Comparison of ENCODE assay signal across 8 cellular contexts in the genomic region with DNA sequence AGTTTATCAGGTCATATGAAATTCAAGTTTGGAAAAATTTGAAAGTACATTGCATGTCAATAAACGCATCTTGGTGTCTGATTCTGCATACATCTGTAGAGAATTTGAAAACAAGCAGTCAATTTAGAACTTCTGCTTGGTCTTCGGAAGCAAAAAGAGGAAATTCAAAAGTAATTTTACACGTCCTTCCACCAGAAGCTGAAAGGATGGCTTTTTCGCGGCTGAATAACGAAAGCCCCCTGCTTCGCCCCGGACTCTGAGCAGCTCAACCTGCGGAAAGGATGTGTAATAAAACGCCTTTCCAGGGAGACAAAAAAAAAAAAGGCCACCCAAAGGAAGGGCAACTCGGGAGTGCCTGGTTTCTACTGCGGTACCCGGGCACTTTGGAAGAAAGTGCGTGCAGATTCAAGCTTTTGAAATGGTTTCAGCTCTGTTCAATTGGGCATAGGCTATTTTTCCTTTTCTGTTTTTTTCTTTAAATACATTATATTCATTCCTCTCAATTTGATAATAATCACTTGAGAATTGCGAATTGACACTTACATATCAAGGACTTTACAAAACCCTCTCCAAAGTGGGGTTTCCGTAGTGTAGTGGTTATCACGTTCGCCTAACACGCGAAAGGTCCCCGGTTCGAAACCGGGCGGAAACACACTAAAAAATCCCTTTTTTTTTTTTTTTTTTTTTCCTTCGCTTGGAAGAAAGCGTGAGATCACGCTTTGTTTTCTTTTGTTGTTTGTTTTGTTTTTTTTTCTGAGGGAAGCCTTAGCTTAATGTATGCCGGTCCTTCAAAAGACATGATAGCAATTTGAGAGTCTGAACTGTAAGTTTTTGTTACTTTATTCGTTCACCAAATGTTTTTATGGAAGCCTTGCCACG. TPM values are rescaled to one million over a fixed set of nuclear protein-coding genes. Genes with fewer than 3 reads are reported as not detected.
DNase-seq lines count a peak whose midpoint lies in the region; ATAC-seq and TF ChIP-seq lines count a peak whose summit lies in the region.

No MANE protein-coding gene starts in this region.

- TF ChIP-seq CTCF in WTC11 (IDR thresholded peaks at IDR 0.05) = no peak

- H3K4me3 Mint-ChIP-seq in WTC11 = peak overlapping the region; percentile 98

- H3K27ac Mint-ChIP-seq in WTC11 = peak overlapping the region; percentile 100

- in situ Hi-C loops in Caki2 (cut with HindIII; ENCODE audit: low pct_unique_long_range_greater_than_20kb, low sequenced_read_pairs) = no loop called here

- H3K9me3 Mint-ChIP-seq in WTC11 = no peaks in the 10 kb centered on the region

- peaks cover 17% of the 10 kb centered on the region for H3K36me3 Mint-ChIP-seq in WTC11

- POLR2A ChIA-PET in WTC11 (lab: Charles Lee) = interaction anchor here (0.6 to 1.3 kb wide), 4 partner anchors 8 to 246 kb away, joined by 3 to 12 read pairs (median 5); partner anchors contain the start of genes LRRC34, LRRIQ4, SEC62 and TERC

- H3K27me3 Mint-ChIP-seq in WTC11 (ENCODE audit: low read depth) = no peaks in the 10 kb centered on the region; the same call in 1 of the 2 replicates

- DNase-seq in Caki2 (ENCODE audit: low read depth) = peak; percentile 91
- DNase-seq in NCI-H345 (lab: John Stamatoyannopoulos, UW) = peak; percentile 73
- peak; percentile 53 for DNase-seq in WTC11 (ENCODE audit: low spot score)
- DNase-seq in cerebellar nuclear complex (lab: John Stamatoyannopoulos, UW) = peak; percentile 17 to 82
- peak; percentile 89 for DNase-seq in islet precursor cell
- peak; percentile 29 to 94 (median 35) for DNase-seq in stimulated activated CD4-positive, alpha-beta T cell treated with anti-CD3 and anti-CD28 coated beads, Interleukin-12 subunit alpha, Interleukin-12 subunit beta, amount 100 ng/mL, for 48 hours (ENCODE audit: low read depth in 2 of 3, low spot score in 1 of 3)

- H3K4me1 Mint-ChIP-seq in WTC11 = peaks cover 34% of the 10 kb centered on the region

- CTCF ChIA-PET in WTC11 (lab: Charles Lee) = interaction anchor here (0.6 to 0.9 kb wide), 3 partner anchors 41 to 710 kb away, joined by 3 to 4 read pairs (median 3); partner anchors contain the start of genes LRRC34 and LRRIQ4

- ATAC-seq in HG02840 (IDR thresholded peaks at IDR 0.05; ENCODE audit: low FRiP score, unreplicated experiment) = peak; percentile 22
- peak; percentile 4; the same call in 1 of the 2 replicates for ATAC-seq in WTC11
- ATAC-seq in GM21515 (IDR thresholded peaks at IDR 0.05; ENCODE audit: unreplicated experiment) = no peak

TF ChIP-seq in WTC11, 78 proteins besides CTCF, POLR2A, EP300 and RAD21:
- TF ChIP-seq, protein P1, sequence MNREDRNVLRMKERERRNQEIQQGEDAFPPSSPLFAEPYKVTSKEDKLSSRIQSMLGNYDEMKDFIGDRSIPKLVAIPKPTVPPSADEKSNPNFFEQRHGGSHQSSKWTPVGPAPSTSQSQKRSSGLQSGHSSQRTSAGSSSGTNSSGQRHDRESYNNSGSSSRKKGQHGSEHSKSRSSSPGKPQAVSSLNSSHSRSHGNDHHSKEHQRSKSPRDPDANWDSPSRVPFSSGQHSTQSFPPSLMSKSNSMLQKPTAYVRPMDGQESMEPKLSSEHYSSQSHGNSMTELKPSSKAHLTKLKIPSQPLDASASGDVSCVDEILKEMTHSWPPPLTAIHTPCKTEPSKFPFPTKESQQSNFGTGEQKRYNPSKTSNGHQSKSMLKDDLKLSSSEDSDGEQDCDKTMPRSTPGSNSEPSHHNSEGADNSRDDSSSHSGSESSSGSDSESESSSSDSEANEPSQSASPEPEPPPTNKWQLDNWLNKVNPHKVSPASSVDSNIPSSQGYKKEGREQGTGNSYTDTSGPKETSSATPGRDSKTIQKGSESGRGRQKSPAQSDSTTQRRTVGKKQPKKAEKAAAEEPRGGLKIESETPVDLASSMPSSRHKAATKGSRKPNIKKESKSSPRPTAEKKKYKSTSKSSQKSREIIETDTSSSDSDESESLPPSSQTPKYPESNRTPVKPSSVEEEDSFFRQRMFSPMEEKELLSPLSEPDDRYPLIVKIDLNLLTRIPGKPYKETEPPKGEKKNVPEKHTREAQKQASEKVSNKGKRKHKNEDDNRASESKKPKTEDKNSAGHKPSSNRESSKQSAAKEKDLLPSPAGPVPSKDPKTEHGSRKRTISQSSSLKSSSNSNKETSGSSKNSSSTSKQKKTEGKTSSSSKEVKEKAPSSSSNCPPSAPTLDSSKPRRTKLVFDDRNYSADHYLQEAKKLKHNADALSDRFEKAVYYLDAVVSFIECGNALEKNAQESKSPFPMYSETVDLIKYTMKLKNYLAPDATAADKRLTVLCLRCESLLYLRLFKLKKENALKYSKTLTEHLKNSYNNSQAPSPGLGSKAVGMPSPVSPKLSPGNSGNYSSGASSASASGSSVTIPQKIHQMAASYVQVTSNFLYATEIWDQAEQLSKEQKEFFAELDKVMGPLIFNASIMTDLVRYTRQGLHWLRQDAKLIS (CRISPR knock-in tag; IDR thresholded peaks at IDR 0.05; ENCODE audit: borderline replicate concordance) = no peak
- TF ChIP-seq HMGXB4 (CRISPR knock-in tag; IDR thresholded peaks at IDR 0.05) = peak; percentile 73; the same call in 1 of the 2 replicates
- TF ChIP-seq TEAD1 (CRISPR knock-in tag; IDR thresholded peaks at IDR 0.05) = 0 out of 2 replicates have a peak, but pooled peaks have one; percentile 32
- TF ChIP-seq, protein P2, sequence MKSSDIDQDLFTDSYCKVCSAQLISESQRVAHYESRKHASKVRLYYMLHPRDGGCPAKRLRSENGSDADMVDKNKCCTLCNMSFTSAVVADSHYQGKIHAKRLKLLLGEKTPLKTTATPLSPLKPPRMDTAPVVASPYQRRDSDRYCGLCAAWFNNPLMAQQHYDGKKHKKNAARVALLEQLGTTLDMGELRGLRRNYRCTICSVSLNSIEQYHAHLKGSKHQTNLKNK (CRISPR knock-in tag; IDR thresholded peaks at IDR 0.05) = 0 out of 2 replicates have a peak, but pooled peaks have one; percentile 39
- TF ChIP-seq ZBTB21 (CRISPR knock-in tag; IDR thresholded peaks at IDR 0.05; ENCODE audit: borderline replicate concordance) = no peak
- no peak for TF ChIP-seq GABPB1 (CRISPR knock-in tag; IDR thresholded peaks at IDR 0.05)
- no peak for TF ChIP-seq ZNF263 (CRISPR knock-in tag; IDR thresholded peaks at IDR 0.05; ENCODE audit: low read depth)

RNA-seq across cellular contexts. Expression of gene MYNN, which starts 1.3 kb away (rescaled TPM):
- total RNA-seq in Caki2 (2014; rRNA removed; shearing (Covaris generic); ENCODE audit: low replicate concordance) = 17.0 and 17.8 TPM in 2 replicates
- total RNA-seq in WTC11 (2021) = 14.3 to 14.5 TPM (median 14.3 TPM) in 3 replicates

RNA-seq across cellular contexts. Expression of gene ACTRT3, which starts 2.5 kb away (rescaled TPM):
- total RNA-seq in Caki2 (2014; rRNA removed; shearing (Covaris generic); ENCODE audit: low replicate concordance) = 0.34 and 0.81 TPM in 2 replicates
- total RNA-seq in WTC11 (2021) = 2.3 to 2.7 TPM (median 2.4 TPM) in 3 replicates

RNA-seq across cellular contexts. Expression of gene TERC, which starts 7.0 kb away (rescaled TPM):
- total RNA-seq in Caki2 (2014; rRNA removed; shearing (Covaris generic); ENCODE audit: low replicate concordance) = 158 and 246 TPM in 2 replicates
- 34.3 to 57.1 TPM (median 48.5 TPM) in 3 replicates for total RNA-seq in WTC11 (2021)

RNA-seq across cellular contexts. Expression of gene LRRIQ4, which starts 40.8 kb away (rescaled TPM):
- not detected in 2 replicates for total RNA-seq in Caki2 (2014; rRNA removed; shearing (Covaris generic); ENCODE audit: low replicate concordance)
- 0.09 to 0.34 TPM (median 0.18 TPM) in 3 replicates for total RNA-seq in WTC11 (2021)

RNA-seq across cellular contexts. Expression of gene LRRC34, which starts 40.8 kb away (rescaled TPM):
- total RNA-seq in Caki2 (2014; rRNA removed; shearing (Covaris generic); ENCODE audit: low replicate concordance) = 12.0 and 13.2 TPM in 2 replicates
- 5.3 to 8.3 TPM (median 6.0 TPM) in 3 replicates for total RNA-seq in WTC11 (2021)

Comparison
In these comparisons a context has a peak if more than half of its experiments do, and no peak if none do; other contexts are left out.
1. DNase-seq: peak in every context shown above with its lines; median percentile 91 in Caki2; 89 in islet precursor cell; 73 in NCI-H345; 53 in WTC11; 50 in cerebellar nuclear complex; 35 in stimulated activated CD4-positive, alpha-beta T cell treated with anti-CD3 and anti-CD28 coated beads, Interleukin-12 subunit alpha, Interleukin-12 subunit beta, amount 100 ng/mL, for 48 hours.